In the genomic region with DNA sequence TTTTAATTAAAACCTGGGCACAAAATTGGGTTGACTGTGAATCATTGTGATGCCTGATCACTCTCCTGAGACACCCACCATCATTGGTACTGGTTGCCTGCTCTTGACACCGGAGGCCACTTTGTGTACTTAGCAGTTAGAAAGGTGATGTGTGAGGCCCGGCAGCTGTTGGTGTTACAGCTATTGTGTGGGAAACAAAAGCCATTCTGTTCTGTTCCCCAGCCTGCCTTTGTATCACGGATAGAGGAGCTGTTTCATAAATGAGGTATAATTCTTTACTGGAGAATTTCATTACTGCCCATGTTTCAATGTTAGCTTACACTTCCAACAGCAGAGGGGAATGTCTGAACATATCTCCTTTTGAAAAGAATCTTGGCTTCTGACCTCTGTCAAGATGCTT, we compare ENCODE assay signal across 20 cellular contexts.
DNase-seq lines count a peak whose midpoint lies in the region; ATAC-seq and TF ChIP-seq lines count a peak whose summit lies in the region.
"Had no signal": no experiment of that assay in that cellular context is flagged by ENCODE, and none has a peak within 500 bp of the region (broad histone marks: within the 10 kb centered on the region; RNA-seq: fewer than 3 reads in every experiment).

No MANE protein-coding gene starts in this region.

- no peak overlapping the region for H4K8ac ChIP-seq in trophoblast cell (ENCODE audit: low read depth, low read length)

- ATAC-seq in GM19467 (IDR thresholded peaks at IDR 0.05; ENCODE audit: unreplicated experiment) (no peak), HG03025 (IDR thresholded peaks at IDR 0.05; ENCODE audit: low FRiP score, unreplicated experiment) (no peak)
- ATAC-seq: activated CD4-positive, alpha-beta T cell treated with anti-CD3 and anti-CD28 coated beads for 36 hours; heart left ventricle; natural killer cell treated with Interleukin-12 subunit alpha and Interleukin-12 subunit beta and Interleukin-15 and Interleukin-18, amount 100 ng/mL, for 72 hours; PC-3; stimulated activated memory B cell treated with anti-CD40 and anti-IgM and Interleukin-4, amounts not matched to agents 10 μg/mL and 1 μg/mL and 100 μg/mL, for 72 hours had no signal

- H3K18ac ChIP-seq in trophoblast cell (ENCODE audit: low read length): no peak overlapping the region

- no peak overlapping the region for H4K12ac ChIP-seq in trophoblast cell (ENCODE audit: low read depth, low read length)

- H3K36me3 Mint-ChIP-seq in progenitor cell of endocrine pancreas (ENCODE audit: insufficient read depth): peaks cover 3% of the 10 kb centered on the region
- H3K36me3 Mint-ChIP-seq: natural killer cell treated with Interleukin-12 subunit alpha and Interleukin-12 subunit beta and Interleukin-15 and Interleukin-18, amount 100 ng/mL, for 72 hours; stimulated activated memory B cell treated with anti-CD40 and anti-IgM and Interleukin-4, amounts not matched to agents 10 μg/mL and 1 μg/mL and 100 μg/mL, for 72 hours had no signal

- no peak overlapping the region for H3K4me3 ChIP-seq in trophoblast cell (ENCODE audit: low read depth, low read length)
- H3K4me3 ChIP-seq: esophagus squamous epithelium, heart left ventricle, tibial artery had no signal

- H3K79me2 ChIP-seq in trophoblast cell (ENCODE audit: control insufficient read depth, insufficient read depth, low read length, poor library complexity): no peaks in the 10 kb centered on the region

- H4K91ac ChIP-seq in trophoblast cell (ENCODE audit: low read depth, low read length): no peak overlapping the region

- no peak overlapping the region for H2AFZ ChIP-seq in trophoblast cell (ENCODE audit: insufficient read depth, low read length, poor library complexity)

- no peak overlapping the region for H3K4me2 ChIP-seq in trophoblast cell (ENCODE audit: low read length)

- no peaks in the 10 kb centered on the region for H3K79me1 ChIP-seq in trophoblast cell (ENCODE audit: low read length)

- H2BK120ac ChIP-seq in trophoblast cell (ENCODE audit: insufficient read depth, low read length, poor library complexity): no peak overlapping the region

- no peak overlapping the region for H3K4ac ChIP-seq in trophoblast cell (ENCODE audit: low read depth, low read length)

- no peaks in the 10 kb centered on the region for H3K36me3 ChIP-seq in trophoblast cell (ENCODE audit: control insufficient read depth in 1 of 2, insufficient read depth in 2 of 2, low read length in 2 of 2)
- H3K36me3 ChIP-seq: esophagus squamous epithelium, heart left ventricle, tibial artery had no signal

- no peak overlapping the region for H2AK5ac ChIP-seq in trophoblast cell (ENCODE audit: low read length)

- H3K9me3 Mint-ChIP-seq in progenitor cell of endocrine pancreas (ENCODE audit: low read depth): peaks cover 14% of the 10 kb centered on the region
- H3K9me3 Mint-ChIP-seq: natural killer cell treated with Interleukin-12 subunit alpha and Interleukin-12 subunit beta and Interleukin-15 and Interleukin-18, amount 100 ng/mL, for 72 hours; stimulated activated memory B cell treated with anti-CD40 and anti-IgM and Interleukin-4, amounts not matched to agents 10 μg/mL and 1 μg/mL and 100 μg/mL, for 72 hours had no signal

- H2BK12ac ChIP-seq in trophoblast cell (ENCODE audit: low read length): no peak overlapping the region

- H3K27me3 ChIP-seq in trophoblast cell (ENCODE audit: insufficient read depth, low read length): no peaks in the 10 kb centered on the region
- H3K27me3 ChIP-seq: tibial artery had no signal

- no CpG with 5 or more reads among the region's 3 CpGs for WGBS in trophoblast cell (ENCODE audit: extremely low coverage, insufficient coverage, insufficient read length)

- DNase-seq in DMS 273 (lab: John Stamatoyannopoulos, UW; ENCODE audit: unreplicated experiment) (peak; percentile 32), DMS 273 treated with DMSO at 0.1 percent for 48 hours (lab: John Stamatoyannopoulos, UW) (no peak), NCI-H2171 treated with DMSO at 0.1 percent for 48 hours (lab: John Stamatoyannopoulos, UW) (peak; percentile 60), SHP77 treated with DMSO at 0.1 percent for 48 hours (lab: John Stamatoyannopoulos, UW) (peak; percentile 92), progenitor cell of endocrine pancreas (ENCODE audit: low spot score, unreplicated experiment) (no peak), trophoblast cell (no peak)
- DNase-seq: activated CD4-positive, alpha-beta T cell treated with anti-CD3 and anti-CD28 coated beads for 36 hours; amniotic stem cell; esophagus squamous epithelium; HCEC 1CT; heart left ventricle; mesenchymal stem cell; NCI-H226; PC-3; tibial artery had no signal

- no peak overlapping the region for H3K4me3 Mint-ChIP-seq in progenitor cell of endocrine pancreas (ENCODE audit: low read depth)
- H3K4me3 Mint-ChIP-seq: activated CD4-positive, alpha-beta T cell treated with anti-CD3 and anti-CD28 coated beads for 36 hours; natural killer cell treated with Interleukin-12 subunit alpha and Interleukin-12 subunit beta and Interleukin-15 and Interleukin-18, amount 100 ng/mL, for 72 hours; stimulated activated memory B cell treated with anti-CD40 and anti-IgM and Interleukin-4, amounts not matched to agents 10 μg/mL and 1 μg/mL and 100 μg/mL, for 72 hours had no signal

- H3K9me3 ChIP-seq in trophoblast cell (ENCODE audit: insufficient read depth, low read depth, low read length): no peaks in the 10 kb centered on the region
- H3K9me3 ChIP-seq: esophagus squamous epithelium, tibial artery had no signal

- H3K27ac Mint-ChIP-seq in progenitor cell of endocrine pancreas: peak overlapping the region; percentile 92
- H3K27ac Mint-ChIP-seq: activated CD4-positive, alpha-beta T cell treated with anti-CD3 and anti-CD28 coated beads for 36 hours; natural killer cell treated with Interleukin-12 subunit alpha and Interleukin-12 subunit beta and Interleukin-15 and Interleukin-18, amount 100 ng/mL, for 72 hours; stimulated activated memory B cell treated with anti-CD40 and anti-IgM and Interleukin-4, amounts not matched to agents 10 μg/mL and 1 μg/mL and 100 μg/mL, for 72 hours had no signal

- H3K27ac ChIP-seq in trophoblast cell (ENCODE audit: low read depth, low read length): no peak overlapping the region
- H3K27ac ChIP-seq: 22Rv1, esophagus squamous epithelium, heart left ventricle, tibial artery had no signal

- no peak overlapping the region for H2BK5ac ChIP-seq in trophoblast cell (ENCODE audit: low read depth, low read length, poor library complexity)

- no peak for TF ChIP-seq CTCF in progenitor cell of endocrine pancreas (IDR thresholded peaks at IDR 0.05; ENCODE audit: unreplicated experiment)

- no peak overlapping the region for H3K14ac ChIP-seq in trophoblast cell (ENCODE audit: low read length)

- peaks cover 12% of the 10 kb centered on the region for H3K4me1 Mint-ChIP-seq in progenitor cell of endocrine pancreas (ENCODE audit: low read depth)
- H3K4me1 Mint-ChIP-seq: activated CD4-positive, alpha-beta T cell treated with anti-CD3 and anti-CD28 coated beads for 36 hours; stimulated activated memory B cell treated with anti-CD40 and anti-IgM and Interleukin-4, amounts not matched to agents 10 μg/mL and 1 μg/mL and 100 μg/mL, for 72 hours had no signal

- no peaks in the 10 kb centered on the region for H3K27me3 Mint-ChIP-seq in progenitor cell of endocrine pancreas

- no peak overlapping the region for H3K9ac ChIP-seq in trophoblast cell (ENCODE audit: low read length)

- no peak overlapping the region for H3K23ac ChIP-seq in trophoblast cell (ENCODE audit: low read length)

- H3K4me1 ChIP-seq in trophoblast cell (ENCODE audit: control insufficient read depth in 1 of 2, insufficient read depth in 2 of 2, low read length in 2 of 2): no peaks in the 10 kb centered on the region
- H3K4me1 ChIP-seq: esophagus squamous epithelium had no signal

Comparison
In these comparisons a context has a peak if more than half of its experiments do, and no peak if none do; other contexts are left out.
1. DNase-seq: peak in DMS 273 (single experiment), NCI-H2171 treated with DMSO at 0.1 percent for 48 hours (single experiment) and SHP77 treated with DMSO at 0.1 percent for 48 hours (single experiment); none in DMS 273 treated with DMSO at 0.1 percent for 48 hours (single experiment), progenitor cell of endocrine pancreas (single experiment) and trophoblast cell (0 of 2).